17 cellular contexts compared by ENCODE assay signal in the genomic region with DNA sequence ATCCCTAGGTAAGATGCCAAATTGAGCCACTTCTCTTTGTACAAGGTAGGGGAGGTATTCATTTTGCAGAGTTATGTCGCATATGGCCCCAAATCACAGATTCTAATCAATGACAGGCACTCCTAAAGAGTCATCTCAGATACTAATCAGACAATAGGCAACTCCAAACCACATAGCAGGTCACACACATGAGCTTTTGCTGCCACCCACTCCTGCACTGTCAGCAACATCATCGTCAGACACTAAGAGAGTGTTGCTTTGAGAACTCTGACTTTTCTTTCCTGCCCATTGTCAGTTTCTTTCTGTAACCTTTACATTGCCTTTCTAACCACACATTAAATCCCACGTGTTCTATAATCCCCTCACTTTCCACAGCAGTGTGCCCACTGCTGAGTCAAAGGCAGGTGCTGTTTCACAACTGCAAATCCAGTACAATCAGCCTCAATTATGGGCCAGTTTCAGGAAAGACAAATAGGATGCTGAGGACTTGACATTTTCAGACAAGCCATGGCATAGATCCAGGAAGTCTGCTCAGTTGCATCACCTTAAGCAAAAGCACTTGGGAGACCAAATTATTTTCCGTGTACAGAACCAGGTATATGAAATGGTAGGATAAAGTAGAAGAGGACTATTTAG. TPM values are rescaled to one million over a fixed set of nuclear protein-coding genes. Genes with fewer than 3 reads are reported as not detected.
DNase-seq lines count a peak whose midpoint lies in the region; ATAC-seq and TF ChIP-seq lines count a peak whose summit lies in the region.
"Had no signal": no experiment of that assay in that cellular context is flagged by ENCODE, and none has a peak within 500 bp of the region (broad histone marks: within the 10 kb centered on the region; RNA-seq: fewer than 3 reads in every experiment).

No MANE protein-coding gene starts in this region.

- no peaks in the 10 kb centered on the region for H3K9me3 ChIP-seq in mammary epithelial cell (replicated peaks; ENCODE audit: insufficient read depth, low read length)
- no peaks in the 10 kb centered on the region for H3K9me3 ChIP-seq in parathyroid adenoma (ENCODE audit: control insufficient read depth, low read length)
- no peaks in the 10 kb centered on the region for H3K9me3 ChIP-seq in adrenal gland (replicated peaks in 1 of 3)
- H3K9me3 ChIP-seq: tibial artery had no signal

- H3K4me1 ChIP-seq in mammary epithelial cell (ENCODE audit: insufficient read depth, low read length) (peaks cover 30% of the 10 kb centered on the region), parathyroid adenoma (peaks cover 43% of the 10 kb centered on the region), adrenal gland (replicated peaks in 1 of 2) (no peaks in the 10 kb centered on the region)
- H3K4me1 ChIP-seq: tibial artery had no signal

- H3K27me3 ChIP-seq in mammary epithelial cell (ENCODE audit: insufficient read depth, low read length) = no peaks in the 10 kb centered on the region
- H3K27me3 ChIP-seq in parathyroid adenoma (ENCODE audit: control insufficient read depth, insufficient read depth, low read length) = no peaks in the 10 kb centered on the region
- peaks cover 4% of the 10 kb centered on the region for H3K27me3 ChIP-seq in adrenal gland
- H3K27me3 ChIP-seq: tibial artery had no signal

- H3K36me3 Mint-ChIP-seq in activated CD4-positive, alpha-beta memory T cell treated with anti-CD3 and anti-CD28 coated beads for 36 hours = no peaks in the 10 kb centered on the region
- no peaks in the 10 kb centered on the region for H3K36me3 Mint-ChIP-seq in activated CD4-positive, alpha-beta memory T cell treated with anti-CD3 and anti-CD28 coated beads, Interleukin-2, amount 10 ng/mL, durations not matched to agents 7 days and 5 days (ENCODE audit: low read depth)

- H3K79me2 ChIP-seq in mammary epithelial cell (ENCODE audit: insufficient read depth, low read length) (no peaks in the 10 kb centered on the region), parathyroid adenoma (no peaks in the 10 kb centered on the region)

- H3K4me1 Mint-ChIP-seq in activated CD4-positive, alpha-beta memory T cell treated with anti-CD3 and anti-CD28 coated beads for 36 hours (ENCODE audit: low read depth) = peaks cover 2% of the 10 kb centered on the region
- H3K4me1 Mint-ChIP-seq in activated CD4-positive, alpha-beta memory T cell treated with anti-CD3 and anti-CD28 coated beads, Interleukin-2, amount 10 ng/mL, durations not matched to agents 7 days and 5 days = peaks cover 12% of the 10 kb centered on the region

- TF ChIP-seq POLR2A in adrenal gland (IDR thresholded peaks at IDR 0.05) = no peak

- no peak overlapping the region for H3K4me2 ChIP-seq in mammary epithelial cell (ENCODE audit: insufficient read depth, low read depth, low read length)
- peak overlapping the region; percentile 42 for H3K4me2 ChIP-seq in parathyroid adenoma (ENCODE audit: low read length)

- H3K4me3 Mint-ChIP-seq in activated CD4-positive, alpha-beta memory T cell treated with anti-CD3 and anti-CD28 coated beads for 36 hours = no peak overlapping the region
- H3K4me3 Mint-ChIP-seq in activated CD4-positive, alpha-beta memory T cell treated with anti-CD3 and anti-CD28 coated beads, Interleukin-2, amount 10 ng/mL, durations not matched to agents 7 days and 5 days = no peak overlapping the region
- H3K4me3 Mint-ChIP-seq: activated B cell treated with CpG ODN at 0.5 μM for 24 hours, nephron had no signal

- no peak for ATAC-seq in HG03457 (IDR thresholded peaks at IDR 0.05; ENCODE audit: unreplicated experiment)
- ATAC-seq: left ventricle myocardium superior had no signal

- no peak for TF ChIP-seq CTCF in mammary epithelial cell (conservative IDR thresholded peaks at IDR 0.05 in 1 of 2, IDR thresholded peaks at IDR 0.05 in 1 of 2; ENCODE audit: extremely low read depth in 1 of 2, insufficient read depth in 1 of 2, low read depth in 1 of 2, low read length in 2 of 2)
- TF ChIP-seq CTCF in parathyroid adenoma (IDR thresholded peaks at IDR 0.05) = no peak
- TF ChIP-seq CTCF in adrenal gland (IDR thresholded peaks at IDR 0.05) = no peak

- H3K27ac ChIP-seq in mammary epithelial cell (ENCODE audit: insufficient read depth, low read depth, low read length) (peak overlapping the region; percentile 9), parathyroid adenoma (peak overlapping the region; percentile 59), adrenal gland (no peak overlapping the region)
- H3K27ac ChIP-seq: tibial artery had no signal

- intact Hi-C loops in activated CD4-positive, alpha-beta memory T cell treated with anti-CD3 and anti-CD28 coated beads for 36 hours (cut with micrococcal nuclease) = no loop called here
- intact Hi-C loops in mammary epithelial cell (cut with micrococcal nuclease) (no loop called here), adrenal gland (cut with DNase I) (no loop called here)

- no peaks in the 10 kb centered on the region for H4K20me1 ChIP-seq in mammary epithelial cell (ENCODE audit: insufficient read depth, low read length)

- no peaks in the 10 kb centered on the region for H3K9me3 Mint-ChIP-seq in activated CD4-positive, alpha-beta memory T cell treated with anti-CD3 and anti-CD28 coated beads for 36 hours
- no peaks in the 10 kb centered on the region for H3K9me3 Mint-ChIP-seq in activated CD4-positive, alpha-beta memory T cell treated with anti-CD3 and anti-CD28 coated beads, Interleukin-2, amount 10 ng/mL, durations not matched to agents 7 days and 5 days
- H3K9me3 Mint-ChIP-seq: activated B cell treated with CpG ODN at 0.5 μM for 24 hours had no signal

- H3K9ac ChIP-seq in mammary epithelial cell (ENCODE audit: insufficient read depth, low read length) (no peak overlapping the region), parathyroid adenoma (no peak overlapping the region)

- POLR2A ChIA-PET in activated CD4-positive, alpha-beta memory T cell treated with anti-CD3 and anti-CD28 coated beads for 36 hours (lab: Charles Lee) = no interaction called here
- POLR2A ChIA-PET in activated CD4-positive, alpha-beta memory T cell treated with anti-CD3 and anti-CD28 coated beads, Interleukin-2, amount 10 ng/mL, durations not matched to agents 7 days and 5 days (lab: Charles Lee) = no interaction called here

- H3K27me3 Mint-ChIP-seq in activated CD4-positive, alpha-beta memory T cell treated with anti-CD3 and anti-CD28 coated beads for 36 hours = peaks cover 4% of the 10 kb centered on the region
- H3K27me3 Mint-ChIP-seq in activated CD4-positive, alpha-beta memory T cell treated with anti-CD3 and anti-CD28 coated beads, Interleukin-2, amount 10 ng/mL, durations not matched to agents 7 days and 5 days = peaks cover 6% of the 10 kb centered on the region
- H3K27me3 Mint-ChIP-seq: activated B cell treated with CpG ODN at 0.5 μM for 24 hours had no signal

- H3K4me3 ChIP-seq in mammary epithelial cell (replicated peaks in 1 of 3; ENCODE audit: insufficient read depth in 1 of 3, low read depth in 2 of 3, low read length in 3 of 3) (no peak overlapping the region), parathyroid adenoma (ENCODE audit: low read depth, low read length) (no peak overlapping the region), adrenal gland (no peak overlapping the region)
- H3K4me3 ChIP-seq: tibial artery had no signal

- H3K36me3 ChIP-seq in mammary epithelial cell (ENCODE audit: insufficient read depth, low read length) (no peaks in the 10 kb centered on the region), parathyroid adenoma (ENCODE audit: control insufficient read depth, insufficient read depth, low read length) (no peaks in the 10 kb centered on the region), adrenal gland (replicated peaks in 1 of 2) (no peaks in the 10 kb centered on the region)
- H3K36me3 ChIP-seq: tibial artery had no signal

- DNase-seq in activated CD4-positive, alpha-beta memory T cell treated with anti-CD3 and anti-CD28 coated beads for 36 hours = peak; percentile 29
- no peak for DNase-seq in activated CD4-positive, alpha-beta memory T cell treated with anti-CD3 and anti-CD28 coated beads, Interleukin-2, amount 10 ng/mL, durations not matched to agents 7 days and 5 days
- DNase-seq in NCI-H2081 (lab: John Stamatoyannopoulos, UW) (peak; percentile 64 to 91), mammary epithelial cell (peak; percentile 68), COLO668 (lab: John Stamatoyannopoulos, UW; ENCODE audit: unreplicated experiment) (no peak), adrenal gland (no peak)
- DNase-seq: activated B cell treated with CpG ODN at 0.5 μM for 24 hours; central memory CD4-positive, alpha-beta T cell; left ventricle myocardium superior; NCI-H2029 treated with DMSO at 0.1 percent for 48 hours; OCI-M1; SW 1271; tibial artery had no signal

- BruUV-seq in mammary epithelial cell (replicated peaks; lab: Mats Ljungman, UMichigan) = no TSS peak

- CTCF ChIA-PET in activated CD4-positive, alpha-beta memory T cell treated with anti-CD3 and anti-CD28 coated beads for 36 hours (lab: Charles Lee) = interaction anchor here (1.6 kb wide), 1 partner anchor 83 kb away, joined by 3 read pairs; no protein-coding TSS in a partner anchor
- CTCF ChIA-PET in activated CD4-positive, alpha-beta memory T cell treated with anti-CD3 and anti-CD28 coated beads, Interleukin-2, amount 10 ng/mL, durations not matched to agents 7 days and 5 days (lab: Charles Lee) = no interaction called here
- CTCF ChIA-PET in mammary epithelial cell (lab: Charles Lee; ENCODE audit: low non-redundant PET) = no interaction called here

- H3K27ac Mint-ChIP-seq in activated CD4-positive, alpha-beta memory T cell treated with anti-CD3 and anti-CD28 coated beads for 36 hours = no peak overlapping the region
- no peak overlapping the region for H3K27ac Mint-ChIP-seq in activated CD4-positive, alpha-beta memory T cell treated with anti-CD3 and anti-CD28 coated beads, Interleukin-2, amount 10 ng/mL, durations not matched to agents 7 days and 5 days
- H3K27ac Mint-ChIP-seq: activated B cell treated with CpG ODN at 0.5 μM for 24 hours, nephron had no signal

- in situ Hi-C loops in mammary epithelial cell (cut with MboI; ENCODE audit: low sequenced_read_pairs in 2 of 2) = no loop called here

- H2AFZ ChIP-seq in mammary epithelial cell (ENCODE audit: low read depth, low read length) = peak overlapping the region; percentile 18
- H2AFZ ChIP-seq in parathyroid adenoma = no peak overlapping the region

- dilution Hi-C loops in mammary epithelial cell (cut with HindIII; ENCODE audit: low sequenced_read_pairs) = no loop called here

- 11% methylated on average over 4 of the region's 4 CpGs for WGBS in mammary epithelial cell (ENCODE audit: low coverage, missing lambda C conversion rate)
- 48 to 68% (median 61%) methylated on average over 3 to 4 of the region's 4 CpGs for WGBS in adrenal gland, 4 donors

RNA-seq across cellular contexts. Expression of gene TMEM31, which starts 23.5 kb away (rescaled TPM):
- under 1 TPM; 0.44 to 0.52 TPM for total RNA-seq in activated CD4-positive, alpha-beta memory T cell treated with anti-CD3 and anti-CD28 coated beads for 36 hours
- not detected for total RNA-seq in activated CD4-positive, alpha-beta memory T cell treated with anti-CD3 and anti-CD28 coated beads, Interleukin-2, amount 10 ng/mL, durations not matched to agents 7 days and 5 days
- total RNA-seq in mammary epithelial cell (not detected), adrenal gland (under 1 TPM in 2 of 8 donors, not detected in 6; 0.34 to 0.55 TPM)
- polyA plus RNA-seq in mammary epithelial cell (not detected), adrenal gland (under 1 TPM; 0.34 to 0.48 (median 0.46) TPM)
- polyA minus RNA-seq in mammary epithelial cell = not detected
- total RNA-seq: activated B cell treated with CpG ODN at 0.5 μM for 24 hours, endothelial cell of umbilical vein, left ventricle myocardium superior had no signal
- polyA plus RNA-seq: endothelial cell of umbilical vein had no signal

RNA-seq across cellular contexts. Expression of gene PLP1, which starts 42.4 kb away (rescaled TPM):
- total RNA-seq in activated CD4-positive, alpha-beta memory T cell treated with anti-CD3 and anti-CD28 coated beads for 36 hours = not detected
- not detected for total RNA-seq in activated CD4-positive, alpha-beta memory T cell treated with anti-CD3 and anti-CD28 coated beads, Interleukin-2, amount 10 ng/mL, durations not matched to agents 7 days and 5 days
- total RNA-seq in mammary epithelial cell = not detected
- polyA plus RNA-seq in mammary epithelial cell = 0.10 TPM
- polyA minus RNA-seq in mammary epithelial cell = not detected
- 10 to 100 TPM in 1 of 8 donors, 1 to 10 TPM in 6, under 1 TPM in 1; 0.17 to 10.6 (median 3.7) TPM for total RNA-seq in adrenal gland
- polyA plus RNA-seq in adrenal gland = 1 to 10 TPM; 4.4 to 8.6 (median 6.3) TPM
- total RNA-seq: activated B cell treated with CpG ODN at 0.5 μM for 24 hours, endothelial cell of umbilical vein had no signal
- polyA plus RNA-seq: endothelial cell of umbilical vein had no signal

RNA-seq across cellular contexts. Expression of gene MORF4L2, which starts 47.7 kb away (rescaled TPM):
- 100 to 1,000 TPM; 184 to 191 TPM for total RNA-seq in activated CD4-positive, alpha-beta memory T cell treated with anti-CD3 and anti-CD28 coated beads for 36 hours
- total RNA-seq in activated CD4-positive, alpha-beta memory T cell treated with anti-CD3 and anti-CD28 coated beads, Interleukin-2, amount 10 ng/mL, durations not matched to agents 7 days and 5 days = 100 to 1,000 TPM; 134 to 135 TPM
- total RNA-seq in mammary epithelial cell (100 to 1,000 TPM; 465 to 771 TPM), adrenal gland (100 to 1,000 TPM; 225 to 625 (median 366) TPM)
- polyA plus RNA-seq in mammary epithelial cell (670 TPM), adrenal gland (100 to 1,000 TPM; 235 to 767 (median 243) TPM)
- polyA minus RNA-seq in mammary epithelial cell = 180 TPM

Comparison
In these comparisons a context has a peak if more than half of its experiments do, and no peak if none do; other contexts are left out.
1. DNase-seq: peak in activated CD4-positive, alpha-beta memory T cell treated with anti-CD3 and anti-CD28 coated beads for 36 hours (single experiment), NCI-H2081 (2 of 2) and mammary epithelial cell (single experiment); none in activated CD4-positive, alpha-beta memory T cell treated with anti-CD3 and anti-CD28 coated beads, Interleukin-2, amount 10 ng/mL, durations not matched to agents 7 days and 5 days (single experiment), COLO668 (single experiment) and adrenal gland (0 of 7).
2. H3K27ac ChIP-seq: peak in mammary epithelial cell (single experiment) and parathyroid adenoma (single experiment); none in adrenal gland (0 of 5).